ENCODE assay signal across 1 cellular context in genomic region chr6:7008451-7008988, GRCh38.
TF ChIP-seq lines count a peak whose summit lies in the region.

No MANE protein-coding gene starts in this region.

TF ChIP-seq in H1, 55 proteins besides CTCF, POLR2A, EP300 and RAD21:
- TF ChIP-seq ZNF274 (IDR thresholded peaks at IDR 0.05; ENCODE audit: borderline replicate concordance, extremely low read depth, low read length) (no peak), CEBPB (IDR thresholded peaks at IDR 0.05; ENCODE audit: low read depth, low read length) (no peak), KDM4A (IDR thresholded peaks at IDR 0.05; ENCODE audit: low read depth, low read length, severe bottlenecking) (no peak), BACH1 (IDR thresholded peaks at IDR 0.05; ENCODE audit: low read length) (no peak), RNF2 (IDR thresholded peaks at IDR 0.05; ENCODE audit: borderline replicate concordance, low read depth, low read length, missing control alignments, poor library complexity, severe bottlenecking) (no peak), USF2 (IDR thresholded peaks at IDR 0.05; ENCODE audit: low read length) (no peak)
